ENCODE assay signal across 13 cellular contexts in the genomic region with DNA sequence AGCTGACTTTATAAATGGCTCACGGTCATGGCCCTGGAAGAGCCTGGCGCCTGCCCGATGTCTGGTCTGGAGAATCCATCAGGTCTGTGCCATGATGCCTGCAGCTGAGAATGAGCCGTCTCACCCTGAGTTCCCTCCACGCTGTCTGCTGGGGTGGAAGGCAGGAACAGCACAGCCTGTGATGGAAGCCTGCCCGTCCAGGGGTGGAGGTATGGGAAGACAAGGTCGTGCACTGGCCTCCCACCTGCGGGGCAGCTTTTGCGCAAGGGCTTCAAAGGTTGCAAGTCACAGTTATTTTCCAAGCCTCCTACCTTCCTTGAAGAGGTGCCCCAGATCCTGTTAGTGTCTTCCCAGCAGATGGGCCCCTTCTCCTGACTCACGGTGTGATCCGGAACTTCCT.
A peak's percentile ranks its signal among the peaks of the same experiment; 100 is the strongest.
DNase-seq lines count a peak whose midpoint lies in the region; ATAC-seq and TF ChIP-seq lines count a peak whose summit lies in the region.
"Had no signal": no experiment of that assay in that cellular context is flagged by ENCODE, and none has a peak within 500 bp of the region (broad histone marks: within the 10 kb centered on the region; RNA-seq: fewer than 3 reads in every experiment).

No MANE protein-coding gene starts in this region.

- H3K4me1 ChIP-seq in mesenchymal stem cell (ENCODE audit: control insufficient read depth, insufficient read depth, low read depth, low read length), result no peaks in the 10 kb centered on the region
- peaks cover 6% of the 10 kb centered on the region for H3K4me1 ChIP-seq in psoas muscle
- H3K4me1 ChIP-seq in tibial artery, result no peaks in the 10 kb centered on the region
- H3K4me1 ChIP-seq: A549, BE2C, HAP-1 had no signal

- H2BK15ac ChIP-seq in mesenchymal stem cell (ENCODE audit: low read depth, poor library complexity, severe bottlenecking), result no peak overlapping the region

- H3K36me3 ChIP-seq in mesenchymal stem cell (ENCODE audit: control insufficient read depth in 1 of 2, insufficient read depth in 2 of 2, low read depth in 1 of 2, low read length in 2 of 2), result no peaks in the 10 kb centered on the region
- no peaks in the 10 kb centered on the region for H3K36me3 ChIP-seq in psoas muscle (ENCODE audit: insufficient read depth in 1 of 2, low read depth in 1 of 2)
- H3K36me3 ChIP-seq in tibial artery, result no peaks in the 10 kb centered on the region
- H3K36me3 ChIP-seq: BE2C, HAP-1 had no signal

- DNase-seq in mesenchymal stem cell (no peak), psoas muscle (no peak), type B pancreatic cell (ENCODE audit: extremely low spot score, unreplicated experiment) (peak; percentile 49), germinal center (ENCODE audit: low spot score) (no peak), tibial artery (no peak)
- DNase-seq: BE2C; CD4-positive, alpha-beta memory T cell; DMS79 had no signal

- no peaks in the 10 kb centered on the region for H3K4me1 Mint-ChIP-seq in type B pancreatic cell (ENCODE audit: unreplicated experiment)
- H3K4me1 Mint-ChIP-seq: CD4-positive, alpha-beta memory T cell had no signal

- H2BK120ac ChIP-seq in mesenchymal stem cell (ENCODE audit: low read depth, low read length), result no peak overlapping the region

- TF ChIP-seq CTCF in psoas muscle (IDR thresholded peaks at IDR 0.05) (no peak), type B pancreatic cell (conservative IDR thresholded peaks at IDR 0.05) (no peak), tibial artery (IDR thresholded peaks at IDR 0.05) (no peak)

- no peak overlapping the region for H2AFZ ChIP-seq in mesenchymal stem cell (ENCODE audit: low read depth, low read length)

- no peak overlapping the region for H3K4me3 Mint-ChIP-seq in type B pancreatic cell
- H3K4me3 Mint-ChIP-seq: CD4-positive, alpha-beta memory T cell had no signal

- H4K91ac ChIP-seq in mesenchymal stem cell (ENCODE audit: low read length), result peak overlapping the region; percentile 53

- H3K18ac ChIP-seq in mesenchymal stem cell (ENCODE audit: low read depth in 1 of 2, low read length in 2 of 2), result no peak overlapping the region

- H3K27me3 ChIP-seq in mesenchymal stem cell (ENCODE audit: control insufficient read depth in 1 of 2, insufficient read depth in 1 of 2, low read length in 2 of 2) (peaks cover 23 to 36% of the 10 kb centered on the region in 2 experiments), psoas muscle (ENCODE audit: insufficient read depth in 3 of 3, low read length in 2 of 3) (no peaks in the 10 kb centered on the region), tibial artery (peaks cover 0 to 4% of the 10 kb centered on the region in 2 donors)
- H3K27me3 ChIP-seq: BE2C had no signal

- no peak overlapping the region for H2BK5ac ChIP-seq in mesenchymal stem cell (ENCODE audit: low read depth, low read length, poor library complexity, severe bottlenecking)

- H3K9me3 Mint-ChIP-seq in type B pancreatic cell, result no peaks in the 10 kb centered on the region
- H3K9me3 Mint-ChIP-seq: CD4-positive, alpha-beta memory T cell had no signal

- H3K27ac ChIP-seq in mesenchymal stem cell (ENCODE audit: low read length, poor library complexity, severe bottlenecking) (no peak overlapping the region), psoas muscle (no peak overlapping the region), tibial artery (no peak overlapping the region)
- H3K27ac ChIP-seq: A549, C4-2B had no signal

- H3K79me1 ChIP-seq in mesenchymal stem cell (replicated peaks; ENCODE audit: low read length, poor library complexity, severe bottlenecking), result no peaks in the 10 kb centered on the region

- H3K27ac Mint-ChIP-seq in type B pancreatic cell, result no peak overlapping the region
- H3K27ac Mint-ChIP-seq: CD4-positive, alpha-beta memory T cell had no signal

- H3K4ac ChIP-seq in mesenchymal stem cell (ENCODE audit: low read depth in 1 of 2, low read length in 2 of 2), result no peak overlapping the region

- H2AK5ac ChIP-seq in mesenchymal stem cell (ENCODE audit: low read length, severe bottlenecking), result no peak overlapping the region

- no peak overlapping the region for H3K4me2 ChIP-seq in mesenchymal stem cell (ENCODE audit: low read length, poor library complexity, severe bottlenecking)
- H3K4me2 ChIP-seq: A549 had no signal

- no peak overlapping the region for H3K4me3 ChIP-seq in mesenchymal stem cell (ENCODE audit: insufficient read depth in 1 of 2, low read depth in 1 of 2, low read length in 2 of 2)
- H3K4me3 ChIP-seq in psoas muscle, result no peak overlapping the region
- H3K4me3 ChIP-seq in tibial artery, result no peak overlapping the region
- H3K4me3 ChIP-seq: A549, GM12878, HAP-1 had no signal

- H3K9ac ChIP-seq in mesenchymal stem cell (ENCODE audit: low read length), result no peak overlapping the region

- H3K14ac ChIP-seq in mesenchymal stem cell (ENCODE audit: low read length in 2 of 2), result peak overlapping the region in 1 of 2 experiments; percentile 36

- H4K8ac ChIP-seq in mesenchymal stem cell (ENCODE audit: low read length), result no peak overlapping the region

- peaks cover 9% of the 10 kb centered on the region for H3K27me3 Mint-ChIP-seq in type B pancreatic cell

- peak overlapping the region in 1 of 2 experiments; percentile 27 for H3K23ac ChIP-seq in mesenchymal stem cell (ENCODE audit: low read length in 2 of 2)

- intact Hi-C loops in psoas muscle (cut with DNase I) (no loop called here), tibial artery (cut with DNase I; ENCODE audit: low total_unique reads) (no loop called here)

- H2BK12ac ChIP-seq in mesenchymal stem cell (ENCODE audit: low read length in 2 of 2), result no peak overlapping the region

- H3K9me3 ChIP-seq in mesenchymal stem cell (ENCODE audit: control insufficient read depth, low read length) (no peaks in the 10 kb centered on the region), psoas muscle (no peaks in the 10 kb centered on the region), tibial artery (no peaks in the 10 kb centered on the region)
- H3K9me3 ChIP-seq: A549, BE2C, HAP-1 had no signal

- ATAC-seq in psoas muscle, result peak in 3 of 4 donors; percentile 26 to 47 (median 34)
- no peak for ATAC-seq in GM21717 (IDR thresholded peaks at IDR 0.05; ENCODE audit: unreplicated experiment)
- ATAC-seq: A549, GM12878 had no signal

- 90% methylated on average over 11 of the region's 11 CpGs for WGBS in mesenchymal stem cell
- 71 to 86% (median 76%) methylated on average over 11 of the region's 11 CpGs for whole genome bisulfite sequencing in psoas muscle, 3 donors

- no peaks in the 10 kb centered on the region for H3K36me3 Mint-ChIP-seq in type B pancreatic cell
- H3K36me3 Mint-ChIP-seq: CD4-positive, alpha-beta memory T cell had no signal
